Comparison of ENCODE assay signal across 32 cellular contexts in the genomic region with DNA sequence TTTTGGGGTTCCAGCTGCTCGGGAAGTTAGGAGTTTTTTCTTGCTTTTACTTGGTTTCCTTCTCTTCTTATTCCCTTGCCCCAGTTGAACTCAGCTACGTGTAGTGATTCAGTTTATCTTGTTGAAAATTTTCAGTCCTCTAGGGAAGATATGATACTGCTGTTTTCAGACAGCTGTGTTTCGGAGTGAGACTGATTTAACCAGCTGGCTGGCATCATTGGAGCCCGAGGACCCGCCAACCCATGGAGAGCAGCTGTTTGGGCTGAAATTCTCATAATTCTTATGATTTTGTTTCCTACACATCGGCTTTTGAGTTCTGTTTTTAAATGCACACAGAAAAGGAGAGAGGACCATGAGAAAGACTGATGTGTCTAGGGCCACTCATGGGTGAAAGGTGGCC.
A peak's percentile ranks its signal among the peaks of the same experiment; 100 is the strongest.
DNase-seq lines count a peak whose midpoint lies in the region; ATAC-seq and TF ChIP-seq lines count a peak whose summit lies in the region.
"Had no signal": no experiment of that assay in that cellular context is flagged by ENCODE, and none has a peak within 500 bp of the region (broad histone marks: within the 10 kb centered on the region; RNA-seq: fewer than 3 reads in every experiment).

No MANE protein-coding gene starts in this region.

- H2BK120ac ChIP-seq in neuronal stem cell (ENCODE audit: low read depth, low read length): no peak overlapping the region

- H3K14ac ChIP-seq in neuronal stem cell (ENCODE audit: low read length): no peak overlapping the region

- no peaks in the 10 kb centered on the region for H3K27me3 Mint-ChIP-seq in effector memory CD8-positive, alpha-beta T cell
- H3K27me3 Mint-ChIP-seq in mesothelial cell of epicardium (ENCODE audit: low read depth): peaks cover 11% of the 10 kb centered on the region
- H3K27me3 Mint-ChIP-seq: activated CD4-positive, alpha-beta T cell treated with anti-CD3 and anti-CD28 coated beads for 36 hours; activated CD8-positive, alpha-beta T cell treated with anti-CD3 and anti-CD28 coated beads for 36 hours; activated naive CD4-positive, alpha-beta T cell treated with anti-CD3 and anti-CD28 coated beads, Interleukin-2, amount 10 ng/mL, durations not matched to agents 7 days and 5 days; brain; naive thymus-derived CD8-positive, alpha-beta T cell; stimulated activated naive CD8-positive, alpha-beta T cell treated with anti-CD3 and anti-CD28 coated beads, Interleukin-15, amount 100 ng/mL, for 72 hours had no signal

- no peak overlapping the region for H2BK12ac ChIP-seq in neuronal stem cell (ENCODE audit: low read length)

- peaks cover 4 to 12% of the 10 kb centered on the region in 2 donors for H3K4me1 Mint-ChIP-seq in effector memory CD8-positive, alpha-beta T cell (ENCODE audit: low read depth in 2 of 2)
- peaks cover 27% of the 10 kb centered on the region for H3K4me1 Mint-ChIP-seq in mesothelial cell of epicardium
- H3K4me1 Mint-ChIP-seq: activated CD4-positive, alpha-beta T cell treated with anti-CD3 and anti-CD28 coated beads for 36 hours; activated naive CD4-positive, alpha-beta T cell treated with anti-CD3 and anti-CD28 coated beads, Interleukin-2, amount 10 ng/mL, durations not matched to agents 7 days and 5 days had no signal

- no peak overlapping the region for H3K18ac ChIP-seq in neuronal stem cell (ENCODE audit: low read length)

- H3K36me3 Mint-ChIP-seq in effector memory CD8-positive, alpha-beta T cell (ENCODE audit: insufficient read depth): peaks cover 4% of the 10 kb centered on the region
- H3K36me3 Mint-ChIP-seq in mesothelial cell of epicardium: no peaks in the 10 kb centered on the region
- H3K36me3 Mint-ChIP-seq: activated naive CD4-positive, alpha-beta T cell treated with anti-CD3 and anti-CD28 coated beads, Interleukin-2, amount 10 ng/mL, durations not matched to agents 7 days and 5 days; brain had no signal

- no peak overlapping the region for H3K4me3 ChIP-seq in skeletal muscle cell (ENCODE audit: low read depth, low read length)
- no peak overlapping the region for H3K4me3 ChIP-seq in neuronal stem cell (ENCODE audit: low read length in 2 of 2)
- H3K4me3 ChIP-seq: MG63, SJSA1, thoracic aorta had no signal

- no peak for ATAC-seq in effector memory CD8-positive, alpha-beta T cell (replicated peaks)
- ATAC-seq: activated CD4-positive, alpha-beta T cell treated with anti-CD3 and anti-CD28 coated beads for 36 hours; activated CD8-positive, alpha-beta T cell treated with anti-CD3 and anti-CD28 coated beads for 36 hours; naive thymus-derived CD8-positive, alpha-beta T cell; stimulated activated naive CD8-positive, alpha-beta T cell treated with anti-CD3 and anti-CD28 coated beads, Interleukin-15, amount 100 ng/mL, for 72 hours had no signal

- H4K8ac ChIP-seq in neuronal stem cell (ENCODE audit: low read depth, low read length): no peak overlapping the region

- H2BK5ac ChIP-seq in neuronal stem cell (ENCODE audit: low read length): no peak overlapping the region

- WGBS in neuronal stem cell (ENCODE audit: extremely low coverage in 2 of 2, insufficient read length in 2 of 2, insufficient replicate concordance in 1 of 2), 2 donors: no CpG with 5 or more reads among the region's 6 CpGs

- TF ChIP-seq CTCF in mesothelial cell of epicardium (IDR thresholded peaks at IDR 0.05; ENCODE audit: unreplicated experiment): no peak

- no peaks in the 10 kb centered on the region for H3K9me3 Mint-ChIP-seq in effector memory CD8-positive, alpha-beta T cell
- H3K9me3 Mint-ChIP-seq in mesothelial cell of epicardium: no peaks in the 10 kb centered on the region
- H3K9me3 Mint-ChIP-seq: activated CD8-positive, alpha-beta T cell treated with anti-CD3 and anti-CD28 coated beads for 36 hours; activated naive CD4-positive, alpha-beta T cell treated with anti-CD3 and anti-CD28 coated beads, Interleukin-2, amount 10 ng/mL, durations not matched to agents 7 days and 5 days; brain; CD14-positive monocyte; HFFc6; naive thymus-derived CD8-positive, alpha-beta T cell; stimulated activated naive CD8-positive, alpha-beta T cell treated with anti-CD3 and anti-CD28 coated beads, Interleukin-15, amount 100 ng/mL, for 72 hours had no signal

- H2AK5ac ChIP-seq in neuronal stem cell (ENCODE audit: low read depth, low read length): no peak overlapping the region

- H3K79me1 ChIP-seq in neuronal stem cell (ENCODE audit: low read depth, low read length): no peaks in the 10 kb centered on the region

- no peak overlapping the region for H3K9ac ChIP-seq in neuronal stem cell (ENCODE audit: low read depth, low read length, poor library complexity)

- DNase-seq in NCI-H2171 treated with DMSO at 0.1 percent for 48 hours (lab: John Stamatoyannopoulos, UW) (peak; percentile 38), NCI-H2171 (lab: John Stamatoyannopoulos, UW) (no peak), LHCN-M2 (ENCODE audit: low read depth) (peak; percentile 98), skeletal muscle cell (ENCODE audit: low read depth) (peak; percentile 43), mesothelial cell of epicardium (ENCODE audit: low spot score in 2 of 2, unreplicated experiment in 2 of 2) (no peak), glomerular visceral epithelial cell (ENCODE audit: extremely low spot score) (no peak), neuronal stem cell (ENCODE audit: low spot score) (no peak)
- no peak for DNase-seq in effector memory CD8-positive, alpha-beta T cell
- DNase-seq: 8988T; activated CD4-positive, alpha-beta T cell treated with anti-CD3 and anti-CD28 coated beads for 36 hours; activated CD8-positive, alpha-beta memory T cell treated with anti-CD3 and anti-CD28 coated beads, Interleukin-2, amount 50 U/mL, for 48 hours; activated CD8-positive, alpha-beta T cell treated with anti-CD3 and anti-CD28 coated beads for 36 hours; activated naive CD4-positive, alpha-beta T cell treated with anti-CD3 and anti-CD28 coated beads, Interleukin-2, amount 10 ng/mL, durations not matched to agents 7 days and 5 days; DMS79 treated with DMSO at 0.1 percent for 48 hours; GDM1; GOT3; HFFc6; KBM-7; MG63; midbrain; naive thymus-derived CD8-positive, alpha-beta T cell; NCI-H2029 treated with DMSO at 0.1 percent for 48 hours; NCI-H2227 treated with DMSO at 0.1 percent for 48 hours; NCI-H526 treated with DMSO at 0.1 percent for 48 hours; stimulated activated CD4-positive, alpha-beta T cell treated with anti-CD3 and anti-CD28 coated beads, Interleukin-2, amount 100 ng/mL, for 48 hours; stimulated activated naive CD8-positive, alpha-beta T cell treated with anti-CD3 and anti-CD28 coated beads, Interleukin-15, amount 100 ng/mL, for 72 hours; T1000 had no signal

- H3K4me2 ChIP-seq in neuronal stem cell (ENCODE audit: insufficient read depth, low read length, poor library complexity, severe bottlenecking): no peak overlapping the region

- no peak overlapping the region for H4K91ac ChIP-seq in neuronal stem cell (ENCODE audit: low read depth, low read length, poor library complexity)

- H3K27ac ChIP-seq in neuronal stem cell (replicated peaks; ENCODE audit: low read length): no peak overlapping the region
- H3K27ac ChIP-seq: SJSA1, thoracic aorta, VCaP had no signal

- no peak overlapping the region for H3K23ac ChIP-seq in neuronal stem cell (ENCODE audit: low read depth, low read length, poor library complexity)

- no peaks in the 10 kb centered on the region for H3K36me3 ChIP-seq in neuronal stem cell (replicated peaks in 1 of 2; ENCODE audit: control insufficient read depth in 2 of 2, insufficient read depth in 2 of 2, low read length in 2 of 2)
- H3K36me3 ChIP-seq: MG63, SJSA1, thoracic aorta had no signal

- H3K27me3 ChIP-seq in neuronal stem cell (ENCODE audit: control insufficient read depth in 3 of 3, insufficient read depth in 3 of 3, low read depth in 1 of 3, low read length in 3 of 3): no peaks in the 10 kb centered on the region
- H3K27me3 ChIP-seq: MG63, SJSA1 had no signal

- H2BK15ac ChIP-seq in neuronal stem cell (ENCODE audit: low read length): no peak overlapping the region

- peaks cover 7 to 18% of the 10 kb centered on the region in 2 donors for H3K4me1 ChIP-seq in neuronal stem cell (ENCODE audit: control insufficient read depth in 2 of 2, insufficient read depth in 1 of 2, low read depth in 1 of 2, low read length in 2 of 2)

- no peak overlapping the region for H3K4ac ChIP-seq in neuronal stem cell (ENCODE audit: low read length)

- no peak overlapping the region for H3K4me3 Mint-ChIP-seq in effector memory CD8-positive, alpha-beta T cell
- no peak overlapping the region for H3K4me3 Mint-ChIP-seq in mesothelial cell of epicardium
- H3K4me3 Mint-ChIP-seq: activated CD4-positive, alpha-beta T cell treated with anti-CD3 and anti-CD28 coated beads for 36 hours; activated CD8-positive, alpha-beta T cell treated with anti-CD3 and anti-CD28 coated beads for 36 hours; activated naive CD4-positive, alpha-beta T cell treated with anti-CD3 and anti-CD28 coated beads, Interleukin-2, amount 10 ng/mL, durations not matched to agents 7 days and 5 days; CD14-positive monocyte; HFFc6; naive thymus-derived CD8-positive, alpha-beta T cell; stimulated activated naive CD8-positive, alpha-beta T cell treated with anti-CD3 and anti-CD28 coated beads, Interleukin-15, amount 100 ng/mL, for 72 hours had no signal

- H3K27ac Mint-ChIP-seq in effector memory CD8-positive, alpha-beta T cell: peak overlapping the region; percentile 50 to 75
- H3K27ac Mint-ChIP-seq in mesothelial cell of epicardium: no peak overlapping the region
- H3K27ac Mint-ChIP-seq: activated CD4-positive, alpha-beta T cell treated with anti-CD3 and anti-CD28 coated beads for 36 hours; activated CD8-positive, alpha-beta T cell treated with anti-CD3 and anti-CD28 coated beads for 36 hours; activated naive CD4-positive, alpha-beta T cell treated with anti-CD3 and anti-CD28 coated beads, Interleukin-2, amount 10 ng/mL, durations not matched to agents 7 days and 5 days; HFFc6; naive thymus-derived CD8-positive, alpha-beta T cell; stimulated activated naive CD8-positive, alpha-beta T cell treated with anti-CD3 and anti-CD28 coated beads, Interleukin-15, amount 100 ng/mL, for 72 hours had no signal

- H3K9me3 ChIP-seq in neuronal stem cell (replicated peaks in 1 of 2; ENCODE audit: control insufficient read depth in 2 of 2, insufficient read depth in 1 of 2, low read depth in 1 of 2, low read length in 2 of 2): no peaks in the 10 kb centered on the region
- H3K9me3 ChIP-seq: MG63, SJSA1, thoracic aorta had no signal

- H2AFZ ChIP-seq in neuronal stem cell (ENCODE audit: low read length): no peak overlapping the region

Comparison
In these comparisons a context has a peak if more than half of its experiments do, and no peak if none do; other contexts are left out.
1. DNase-seq: peak in NCI-H2171 treated with DMSO at 0.1 percent for 48 hours (single experiment), LHCN-M2 (single experiment) and skeletal muscle cell (single experiment); none in NCI-H2171 (single experiment), effector memory CD8-positive, alpha-beta T cell (0 of 3), mesothelial cell of epicardium (0 of 2), glomerular visceral epithelial cell (single experiment) and neuronal stem cell (single experiment).